In the genomic region with DNA sequence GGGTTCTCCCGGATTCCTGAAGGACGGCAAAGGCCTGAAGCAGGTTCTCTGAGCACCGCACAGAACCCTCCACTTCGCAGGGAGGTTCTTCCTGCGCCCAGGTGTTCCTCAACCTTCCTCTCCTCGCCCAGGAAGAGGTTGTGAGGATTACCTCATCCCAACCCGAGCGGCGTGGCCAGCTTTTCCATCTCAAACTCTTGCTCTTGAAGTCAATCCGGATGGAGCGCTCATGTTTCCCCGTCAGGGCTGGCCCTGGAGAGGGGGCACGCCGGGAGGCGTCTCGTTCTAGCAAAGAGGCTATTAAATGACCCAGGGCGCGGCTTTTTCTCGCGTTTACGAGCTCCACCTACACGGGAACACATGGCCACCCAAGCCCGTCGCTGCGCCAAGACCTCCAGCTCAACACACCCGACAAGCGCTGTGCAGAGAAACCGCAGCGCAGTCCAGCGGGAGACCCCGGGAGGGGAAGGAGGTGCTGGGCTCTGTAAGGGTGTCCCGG, we compare ENCODE assay signal across 8 cellular contexts. TPM values are rescaled to one million over a fixed set of nuclear protein-coding genes. Genes with fewer than 3 reads are reported as not detected.
DNase-seq lines count a peak whose midpoint lies in the region; ATAC-seq lines count a peak whose summit lies in the region.

No MANE protein-coding gene starts in this region.

- under 1% methylated on average over 32 of the region's 32 CpGs for WGBS in right cardiac atrium

- intact Hi-C loops in right cardiac atrium (cut with DNase I): no loop called here

- H3K27ac ChIP-seq in right cardiac atrium (ENCODE audit: low read length): peak overlapping the region; percentile 98

- H3K4me1 ChIP-seq in right cardiac atrium (ENCODE audit: control insufficient read depth, insufficient read depth, low read length): peaks cover 4% of the 10 kb centered on the region

- peak overlapping the region; percentile 75 for H3K4me3 ChIP-seq in right cardiac atrium (ENCODE audit: low read length)

- H3K27me3 ChIP-seq in right cardiac atrium (ENCODE audit: control insufficient read depth, insufficient read depth): no peaks in the 10 kb centered on the region

- ATAC-seq in GM19463 (IDR thresholded peaks at IDR 0.05; ENCODE audit: unreplicated experiment) (peak; percentile 19), right cardiac atrium (peak; percentile 63 to 71)

- DNase-seq in DMS 273 (lab: John Stamatoyannopoulos, UW; ENCODE audit: unreplicated experiment): peak; percentile 97
- peak; percentile 90 for DNase-seq in HT-29 (ENCODE audit: low spot score)
- peak; percentile 95 for DNase-seq in NCI-H748 (lab: John Stamatoyannopoulos, UW; ENCODE audit: unreplicated experiment)
- peak in 38 of 58 donors; percentile 32 to 91 (median 66) for DNase-seq in anterior cingulate cortex (lab: John Stamatoyannopoulos, UW)
- DNase-seq in right cardiac atrium: peak in 2 of 3 donors; percentile 75 to 79
- DNase-seq in putamen (ENCODE audit: low spot score): peak; percentile 59
- DNase-seq in GM03348 (ENCODE audit: low spot score): no peak

- no peaks in the 10 kb centered on the region for H3K9me3 ChIP-seq in right cardiac atrium (ENCODE audit: control insufficient read depth, low read length)

RNA-seq across cellular contexts. Expression of a gene that starts 0.6 kb away (rescaled TPM):
- 118 and 135 TPM in 2 replicates for total RNA-seq in HT-29 (2014; rRNA removed; shearing (Covaris generic))
- 100 to 1,000 TPM in 1 of 4 donors, 10 to 100 TPM in 3; 90.1 to 103 (median 97.4) TPM for total RNA-seq in right cardiac atrium
- 53.0 TPM for polyA plus RNA-seq in right cardiac atrium

RNA-seq across cellular contexts. Expression of a gene that starts 51.0 kb away (rescaled TPM):
- total RNA-seq in HT-29 (2014; rRNA removed; shearing (Covaris generic)): 1.9 and 3.2 TPM in 2 replicates
- 1 to 10 TPM; 4.0 to 6.7 (median 4.9) TPM for total RNA-seq in right cardiac atrium
- polyA plus RNA-seq in right cardiac atrium: 3.1 TPM
